In the genomic region with DNA sequence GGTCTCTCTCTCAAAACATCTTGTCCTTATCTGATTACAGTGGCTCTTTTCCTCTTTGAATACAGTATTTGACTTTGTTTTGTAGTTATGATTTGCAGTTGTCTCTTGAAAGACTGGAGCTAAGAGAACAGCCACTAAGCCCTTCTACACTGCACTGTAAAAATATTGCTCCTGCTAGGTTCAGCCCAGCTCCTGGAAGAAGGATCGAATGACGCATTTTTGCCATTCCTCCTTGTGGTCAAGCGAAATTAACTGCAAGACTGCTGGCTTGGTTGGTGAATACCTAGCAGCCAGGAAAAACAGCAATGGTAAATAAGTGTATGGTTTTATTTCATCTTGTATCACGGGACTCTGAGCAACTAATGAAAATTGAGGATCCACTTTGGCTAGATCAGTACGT, we compare ENCODE assay signal across 13 cellular contexts.
DNase-seq lines count a peak whose midpoint lies in the region; FAIRE-seq and TF ChIP-seq lines count a peak whose summit lies in the region.
"Had no signal": no experiment of that assay in that cellular context is flagged by ENCODE, and none has a peak within 500 bp of the region (broad histone marks: within the 10 kb centered on the region; RNA-seq: fewer than 3 reads in every experiment).

No MANE protein-coding gene starts in this region.

- H3K9ac ChIP-seq in colonic mucosa (ENCODE audit: low read depth in 2 of 2, low read length in 2 of 2): no peak overlapping the region

- TF ChIP-seq POLR2A in GM12891 (IDR thresholded peaks at IDR 0.05; ENCODE audit: low read depth, low read length): no peak

- DNase-seq in Daoy (ENCODE audit: low read depth): peak; percentile 73
- peak; percentile 89 for DNase-seq in NCI-H226
- peak; percentile 26 for DNase-seq in epithelial cell of proximal tubule (ENCODE audit: low read depth)
- peak; percentile 30 for DNase-seq in nephron progenitor cell
- DNase-seq in GM12891 (ENCODE audit: insufficient read length, low spot score): no peak
- no peak for DNase-seq in NCI-H2171 (lab: John Stamatoyannopoulos, UW)
- no peak for DNase-seq in colonic mucosa
- no peak for DNase-seq in NCI-H446 (lab: John Stamatoyannopoulos, UW)
- DNase-seq: CD4-positive, alpha-beta T cell; left lung had no signal

- H3K4me3 Mint-ChIP-seq in nephron progenitor cell: no peak overlapping the region
- H3K4me3 Mint-ChIP-seq: CD4-positive, alpha-beta T cell had no signal

- no peaks in the 10 kb centered on the region for H3K36me3 Mint-ChIP-seq in nephron progenitor cell (ENCODE audit: low read depth)
- H3K36me3 Mint-ChIP-seq: activated naive CD4-positive, alpha-beta T cell treated with anti-CD3 and anti-CD28 coated beads, Interleukin-2, amount 50 U/mL, for 72 hours had no signal

- no peaks in the 10 kb centered on the region for H3K36me3 ChIP-seq in colonic mucosa
- H3K36me3 ChIP-seq: left lung, SJSA1 had no signal

- H3K27me3 ChIP-seq in colonic mucosa: no peaks in the 10 kb centered on the region
- H3K27me3 ChIP-seq: left lung, SJSA1 had no signal

- H3K4me1 Mint-ChIP-seq in nephron progenitor cell: peaks cover 33% of the 10 kb centered on the region

- no peak for FAIRE-seq in GM12891 (lab: Jason Lieb, UNC)
- FAIRE-seq: HepG2 had no signal

- intact Hi-C loops in colonic mucosa (cut with DNase I): no loop called here

- H3K4me3 ChIP-seq in epithelial cell of proximal tubule (ENCODE audit: low read depth, low read length) (no peak overlapping the region), colonic mucosa (no peak overlapping the region)
- H3K4me3 ChIP-seq: left lung, SJSA1 had no signal

- no peaks in the 10 kb centered on the region for H3K9me3 Mint-ChIP-seq in nephron progenitor cell
- H3K9me3 Mint-ChIP-seq: CD4-positive, alpha-beta T cell had no signal

- H3K27ac ChIP-seq in colonic mucosa: no peak overlapping the region
- H3K27ac ChIP-seq: left lung, SJSA1 had no signal

- no peaks in the 10 kb centered on the region for H3K4me1 ChIP-seq in colonic mucosa
- H3K4me1 ChIP-seq: left lung, SJSA1 had no signal

- no peaks in the 10 kb centered on the region for H3K27me3 Mint-ChIP-seq in nephron progenitor cell (ENCODE audit: low read depth, poor library complexity)
- H3K27me3 Mint-ChIP-seq: CD4-positive, alpha-beta T cell had no signal

- peak overlapping the region; percentile 5 for H3K27ac Mint-ChIP-seq in nephron progenitor cell
- H3K27ac Mint-ChIP-seq: activated naive CD4-positive, alpha-beta T cell treated with anti-CD3 and anti-CD28 coated beads, Interleukin-2, amount 50 U/mL, for 72 hours; CD4-positive, alpha-beta T cell had no signal

- no peaks in the 10 kb centered on the region for H3K9me3 ChIP-seq in colonic mucosa
- H3K9me3 ChIP-seq: left lung, SJSA1 had no signal

- TF ChIP-seq CTCF in epithelial cell of proximal tubule (conservative IDR thresholded peaks at IDR 0.05; ENCODE audit: low read depth, low read length) (no peak), nephron progenitor cell (IDR thresholded peaks at IDR 0.05) (no peak), colonic mucosa (IDR thresholded peaks at IDR 0.05) (no peak)

TF ChIP-seq in GM12891, 5 proteins besides CTCF, POLR2A, EP300 and RAD21:
- TF ChIP-seq PAX5 (IDR thresholded peaks at IDR 0.05; ENCODE audit: insufficient read depth, low read length, severe bottlenecking) (no peak), POU2F2 (IDR thresholded peaks at IDR 0.05; ENCODE audit: low read depth, low read length) (no peak), SPI1 (IDR thresholded peaks at IDR 0.05; ENCODE audit: low read depth, low read length) (no peak), POLR2AphosphoS5 (IDR thresholded peaks at IDR 0.05; ENCODE audit: low read depth, low read length) (no peak), TAF1 (IDR thresholded peaks at IDR 0.05; ENCODE audit: low read depth, low read length) (no peak)

Comparison
In these comparisons a context has a peak if more than half of its experiments do, and no peak if none do; other contexts are left out.
1. DNase-seq: peak in Daoy (single experiment), NCI-H226 (single experiment), epithelial cell of proximal tubule (single experiment) and nephron progenitor cell (single experiment); none in GM12891 (single experiment), NCI-H2171 (single experiment), colonic mucosa (single experiment) and NCI-H446 (0 of 2).